1 cellular context compared by ENCODE assay signal in genomic region chr10:28375399-28376354, GRCh38.
TF ChIP-seq lines count a peak whose summit lies in the region.

No MANE protein-coding gene starts in this region.

TF ChIP-seq in GM23338, 12 proteins besides CTCF, POLR2A, EP300 and RAD21 (continued from another document):
- TF ChIP-seq ZNF462 (CRISPR knock-in tag; IDR thresholded peaks at IDR 0.05) (no peak), JUNB (IDR thresholded peaks at IDR 0.05; ENCODE audit: unreplicated experiment) (no peak), CREB1 (CRISPR knock-in tag; IDR thresholded peaks at IDR 0.05; ENCODE audit: low read depth) (no peak), NANOG (IDR thresholded peaks at IDR 0.05; ENCODE audit: borderline replicate concordance) (no peak), ZNF331 (CRISPR knock-in tag; IDR thresholded peaks at IDR 0.05; ENCODE audit: low read depth) (no peak), EZH2 (IDR thresholded peaks at IDR 0.05; ENCODE audit: low read depth, unreplicated experiment) (no peak), ZNF114 (CRISPR knock-in tag; IDR thresholded peaks at IDR 0.05) (no peak)
